In the genomic region with DNA sequence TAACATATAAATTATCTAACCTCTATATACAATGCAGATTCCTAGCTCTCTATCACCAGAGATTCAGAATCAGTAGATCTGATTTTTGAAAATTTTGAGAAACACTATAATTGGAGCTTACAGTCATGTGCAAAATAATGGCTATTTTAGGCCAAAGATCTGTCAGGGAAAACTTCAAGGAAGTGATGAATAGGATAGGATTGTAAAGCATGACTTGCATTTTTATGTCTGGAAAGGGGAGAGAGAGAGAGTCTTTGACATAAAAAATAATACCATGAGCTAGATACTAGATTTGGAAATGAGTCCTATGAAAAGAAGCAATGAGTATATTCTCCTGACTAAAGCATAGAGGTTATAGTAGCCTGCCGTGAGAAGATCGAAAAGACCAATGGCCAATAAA, we compare ENCODE assay signal across 24 cellular contexts.
DNase-seq lines count a peak whose midpoint lies in the region; ATAC-seq and TF ChIP-seq lines count a peak whose summit lies in the region.
"Had no signal": no experiment of that assay in that cellular context is flagged by ENCODE, and none has a peak within 500 bp of the region (broad histone marks: within the 10 kb centered on the region; RNA-seq: fewer than 3 reads in every experiment).

No MANE protein-coding gene starts in this region.

- H2AK5ac ChIP-seq in IMR-90 (ENCODE audit: low read depth, low read length) (no peak overlapping the region), mesenchymal stem cell (ENCODE audit: low read length, severe bottlenecking) (no peak overlapping the region)

- H2AK9ac ChIP-seq in IMR-90 (replicated peaks; ENCODE audit: low read depth, low read length, poor library complexity): no peak overlapping the region

- H4K5ac ChIP-seq in IMR-90 (ENCODE audit: low read depth, low read length): no peak overlapping the region

- no peak overlapping the region for H3K56ac ChIP-seq in IMR-90 (ENCODE audit: extremely low read depth, insufficient read depth, low read length)

- H3K9me3 ChIP-seq in IMR-90 (ENCODE audit: control insufficient read depth, insufficient read depth, low read length): peaks cover 7% of the 10 kb centered on the region
- H3K9me3 ChIP-seq in mesenchymal stem cell (ENCODE audit: control insufficient read depth, low read length): peaks cover 5% of the 10 kb centered on the region
- H3K9me3 ChIP-seq in SJCRH30 (replicated peaks): no peaks in the 10 kb centered on the region
- no peaks in the 10 kb centered on the region for H3K9me3 ChIP-seq in body of pancreas
- H3K9me3 ChIP-seq: gastroesophageal sphincter, transverse colon had no signal

- H2BK5ac ChIP-seq in IMR-90 (ENCODE audit: low read depth, low read length, poor library complexity, severe bottlenecking) (no peak overlapping the region), mesenchymal stem cell (ENCODE audit: low read depth, low read length, poor library complexity, severe bottlenecking) (no peak overlapping the region)

- H4K20me1 ChIP-seq in IMR-90 (ENCODE audit: insufficient read depth, low read length): no peaks in the 10 kb centered on the region

- H2BK15ac ChIP-seq in IMR-90 (ENCODE audit: low read depth, low read length) (no peak overlapping the region), mesenchymal stem cell (ENCODE audit: low read depth, poor library complexity, severe bottlenecking) (no peak overlapping the region)

- H3K9ac ChIP-seq in IMR-90 (ENCODE audit: low read depth, low read length): no peak overlapping the region
- no peak overlapping the region for H3K9ac ChIP-seq in mesenchymal stem cell (ENCODE audit: low read length)

- no peak overlapping the region for H3K4me3 Mint-ChIP-seq in chondrocyte (ENCODE audit: unreplicated experiment)
- H3K4me3 Mint-ChIP-seq: activated T-cell treated with anti-CD3 and anti-CD28 coated beads, Interleukin-2, amount 50 U/mL, for 24 hours; stimulated activated naive CD8-positive, alpha-beta T cell treated with anti-CD3 and anti-CD28 coated beads, Interleukin-15, amount 100 ng/mL, for 72 hours had no signal

- peaks cover 13% of the 10 kb centered on the region for H3K4me1 ChIP-seq in ACC112 (ENCODE audit: control insufficient read depth, insufficient read depth, low read length, unreplicated experiment)
- H3K4me1 ChIP-seq in IMR-90 (ENCODE audit: control insufficient read depth, insufficient read depth, low read length): no peaks in the 10 kb centered on the region
- H3K4me1 ChIP-seq in mesenchymal stem cell (ENCODE audit: control insufficient read depth, insufficient read depth, low read depth, low read length): no peaks in the 10 kb centered on the region
- no peaks in the 10 kb centered on the region for H3K4me1 ChIP-seq in SJCRH30
- H3K4me1 ChIP-seq in body of pancreas: no peaks in the 10 kb centered on the region
- H3K4me1 ChIP-seq: gastroesophageal sphincter, transverse colon had no signal

- CTCF ChIA-PET in IMR-90 (lab: Yijun Ruan, JAX): no interaction called here

- H4K8ac ChIP-seq in IMR-90 (ENCODE audit: low read depth in 2 of 2, low read length in 2 of 2) (no peak overlapping the region), mesenchymal stem cell (ENCODE audit: low read length) (no peak overlapping the region)

- POLR2A ChIA-PET in IMR-90 (lab: Charles Lee; ENCODE audit: unreplicated experiment): no interaction called here

- ATAC-seq in IMR-90 (ENCODE audit: low read depth): no peak
- ATAC-seq in body of pancreas: no peak
- ATAC-seq: gastroesophageal sphincter; HCT116; stimulated activated naive CD8-positive, alpha-beta T cell treated with anti-CD3 and anti-CD28 coated beads, Interleukin-15, amount 100 ng/mL, for 72 hours had no signal

- H3K27ac ChIP-seq in ACC112 (ENCODE audit: low read depth, low read length): peak overlapping the region; percentile 62
- H3K27ac ChIP-seq in IMR-90 (ENCODE audit: insufficient read depth, low read length): no peak overlapping the region
- H3K27ac ChIP-seq in mesenchymal stem cell (ENCODE audit: low read length, poor library complexity, severe bottlenecking): no peak overlapping the region
- no peak overlapping the region for H3K27ac ChIP-seq in SJCRH30
- no peak overlapping the region for H3K27ac ChIP-seq in body of pancreas
- H3K27ac ChIP-seq: gastroesophageal sphincter, transverse colon had no signal

- H2BK12ac ChIP-seq in mesenchymal stem cell (ENCODE audit: low read length in 2 of 2): no peak overlapping the region

- H3K9me1 ChIP-seq in IMR-90 (ENCODE audit: insufficient read depth, low read length): no peaks in the 10 kb centered on the region

- TF ChIP-seq CTCF in IMR-90 (conservative IDR thresholded peaks at IDR 0.05; ENCODE audit: low read depth, low read length): no peak
- no peak for TF ChIP-seq CTCF in chondrocyte (IDR thresholded peaks at IDR 0.05)
- TF ChIP-seq CTCF in body of pancreas (IDR thresholded peaks at IDR 0.05): no peak

- H3K4me3 ChIP-seq in ACC112 (ENCODE audit: low read depth, low read length) (no peak overlapping the region), IMR-90 (ENCODE audit: insufficient read depth, low read depth, low read length) (no peak overlapping the region), mesenchymal stem cell (ENCODE audit: insufficient read depth in 1 of 2, low read depth in 1 of 2, low read length in 2 of 2) (no peak overlapping the region), SJCRH30 (no peak overlapping the region), body of pancreas (no peak overlapping the region)
- H3K4me3 ChIP-seq: gastroesophageal sphincter, lung, transverse colon had no signal

- dilution Hi-C loops in IMR-90 (cut with HindIII; ENCODE audit: low sequenced_read_pairs, unreplicated experiment): no loop called here

- H4K91ac ChIP-seq in IMR-90 (ENCODE audit: insufficient read depth, low read depth, low read length): no peak overlapping the region
- no peak overlapping the region for H4K91ac ChIP-seq in mesenchymal stem cell (ENCODE audit: low read length)

- H3K36me3 Mint-ChIP-seq in chondrocyte (ENCODE audit: low read depth): no peaks in the 10 kb centered on the region

- no peak overlapping the region for H3K4me2 ChIP-seq in IMR-90 (ENCODE audit: low read depth, low read length)
- H3K4me2 ChIP-seq in mesenchymal stem cell (ENCODE audit: low read length, poor library complexity, severe bottlenecking): no peak overlapping the region

- H3K27me3 ChIP-seq in ACC112 (ENCODE audit: insufficient read depth, low read length): no peaks in the 10 kb centered on the region
- H3K27me3 ChIP-seq in IMR-90 (ENCODE audit: control insufficient read depth, insufficient read depth, low read length): no peaks in the 10 kb centered on the region
- H3K27me3 ChIP-seq in mesenchymal stem cell (ENCODE audit: control insufficient read depth in 1 of 2, insufficient read depth in 1 of 2, low read length in 2 of 2): no peaks in the 10 kb centered on the region
- no peaks in the 10 kb centered on the region for H3K27me3 ChIP-seq in SJCRH30
- H3K27me3 ChIP-seq in body of pancreas: no peaks in the 10 kb centered on the region
- H3K27me3 ChIP-seq: gastroesophageal sphincter, transverse colon had no signal

- H3K36me3 ChIP-seq in ACC112 (ENCODE audit: insufficient read depth, low read length): no peaks in the 10 kb centered on the region
- no peaks in the 10 kb centered on the region for H3K36me3 ChIP-seq in IMR-90 (ENCODE audit: control insufficient read depth, insufficient read depth, low read length)
- H3K36me3 ChIP-seq in mesenchymal stem cell (ENCODE audit: control insufficient read depth in 1 of 2, insufficient read depth in 2 of 2, low read depth in 1 of 2, low read length in 2 of 2): no peaks in the 10 kb centered on the region
- H3K36me3 ChIP-seq in SJCRH30: no peaks in the 10 kb centered on the region
- no peaks in the 10 kb centered on the region for H3K36me3 ChIP-seq in body of pancreas (replicated peaks in 1 of 2; ENCODE audit: insufficient read depth in 1 of 2, low read depth in 2 of 2)
- H3K36me3 ChIP-seq: gastroesophageal sphincter, transverse colon had no signal

- in situ Hi-C loops in IMR-90 (cut with MboI; ENCODE audit: low sequenced_read_pairs): no loop called here

- H3K23ac ChIP-seq in IMR-90 (ENCODE audit: low read depth, low read length) (no peak overlapping the region), mesenchymal stem cell (ENCODE audit: low read length in 2 of 2) (no peak overlapping the region)

- DNase-seq in IMR-90 (no peak), chondrocyte (ENCODE audit: low spot score) (no peak), mesenchymal stem cell (peak; percentile 24), SJCRH30 (no peak), body of pancreas (no peak), OCI-M2 (lab: John Stamatoyannopoulos, UW; ENCODE audit: unreplicated experiment) (no peak)
- DNase-seq in stimulated activated CD4-positive, alpha-beta T cell treated with anti-CD3 and anti-CD28 coated beads, Interleukin-4, amount 100 ng/mL, for 24 hours: no peak
- DNase-seq: activated CD8-positive, alpha-beta memory T cell treated with anti-CD3 and anti-CD28 coated beads for 24 hours; activated T-cell treated with anti-CD3 and anti-CD28 coated beads, Interleukin-2, amount 50 U/mL, for 24 hours; C1 segment of cervical spinal cord; caudate nucleus; Kasumi-1; kidney; NCI-H1092; NCI-H187 treated with DMSO at 0.1 percent for 48 hours; NCI-H2227 treated with DMSO at 0.1 percent for 48 hours; NCI-H82; SHP77 treated with DMSO at 0.1 percent for 48 hours; stimulated activated naive CD8-positive, alpha-beta T cell treated with anti-CD3 and anti-CD28 coated beads, Interleukin-15, amount 100 ng/mL, for 72 hours; transverse colon had no signal

- H3K79me2 ChIP-seq in ACC112 (ENCODE audit: control insufficient read depth, insufficient read depth, low read length, unreplicated experiment): no peaks in the 10 kb centered on the region

- BruUV-seq in IMR-90 (replicated peaks; lab: Mats Ljungman, UMichigan): no TSS peak

- no peaks in the 10 kb centered on the region for H3K79me1 ChIP-seq in IMR-90 (ENCODE audit: low read depth in 1 of 2, low read length in 2 of 2)
- no peaks in the 10 kb centered on the region for H3K79me1 ChIP-seq in mesenchymal stem cell (replicated peaks; ENCODE audit: low read length, poor library complexity, severe bottlenecking)

- H3K14ac ChIP-seq in IMR-90 (replicated peaks; ENCODE audit: low read depth, low read length) (no peak overlapping the region), mesenchymal stem cell (ENCODE audit: low read length in 2 of 2) (no peak overlapping the region)

- TF ChIP-seq POLR2A in IMR-90 (IDR thresholded peaks at IDR 0.05; ENCODE audit: low read depth, low read length) (no peak), body of pancreas (IDR thresholded peaks at IDR 0.05) (no peak)

- H3K4ac ChIP-seq in IMR-90 (ENCODE audit: low read depth, low read length) (no peak overlapping the region), mesenchymal stem cell (ENCODE audit: low read depth in 1 of 2, low read length in 2 of 2) (no peak overlapping the region)

- H3K27me3 Mint-ChIP-seq in chondrocyte (ENCODE audit: low read depth): no peaks in the 10 kb centered on the region
- H3K27me3 Mint-ChIP-seq: activated T-cell treated with anti-CD3 and anti-CD28 coated beads, Interleukin-2, amount 50 U/mL, for 24 hours had no signal

- H3K9me3 Mint-ChIP-seq in chondrocyte (ENCODE audit: low read depth): peaks cover 5% of the 10 kb centered on the region
- H3K9me3 Mint-ChIP-seq: activated T-cell treated with anti-CD3 and anti-CD28 coated beads, Interleukin-2, amount 50 U/mL, for 24 hours; stimulated activated naive CD8-positive, alpha-beta T cell treated with anti-CD3 and anti-CD28 coated beads, Interleukin-15, amount 100 ng/mL, for 72 hours had no signal

- H2BK120ac ChIP-seq in IMR-90 (ENCODE audit: low read depth, low read length): no peak overlapping the region
- H2BK120ac ChIP-seq in mesenchymal stem cell (ENCODE audit: low read depth, low read length): no peak overlapping the region

- H2BK20ac ChIP-seq in IMR-90 (ENCODE audit: low read depth, low read length): no peak overlapping the region

- WGBS in IMR-90 (ENCODE audit: extremely low coverage in 2 of 2, insufficient read length in 1 of 2), 2 experiments: no CpG with 5 or more reads among the region's 2 CpGs
- 91% methylated on average over 2 of the region's 2 CpGs for WGBS in mesenchymal stem cell
- WGBS in body of pancreas, 2 donors: 85 to 88% methylated on average over 2 of the region's 2 CpGs

- peak overlapping the region; percentile 85 for H3K27ac Mint-ChIP-seq in chondrocyte (ENCODE audit: unreplicated experiment)
- H3K27ac Mint-ChIP-seq: activated T-cell treated with anti-CD3 and anti-CD28 coated beads, Interleukin-2, amount 50 U/mL, for 24 hours; stimulated activated naive CD8-positive, alpha-beta T cell treated with anti-CD3 and anti-CD28 coated beads, Interleukin-15, amount 100 ng/mL, for 72 hours had no signal

- H2AFZ ChIP-seq in ACC112 (ENCODE audit: low read length, unreplicated experiment) (peak overlapping the region; percentile 74), IMR-90 (replicated peaks; ENCODE audit: low read length, poor library complexity) (no peak overlapping the region), mesenchymal stem cell (ENCODE audit: low read depth, low read length) (no peak overlapping the region)

- intact Hi-C loops in IMR-90 (cut with micrococcal nuclease): no loop called here
- intact Hi-C loops in body of pancreas (cut with DNase I): no loop called here

- H3K4me1 Mint-ChIP-seq in chondrocyte (ENCODE audit: low read depth): peaks cover 16% of the 10 kb centered on the region
- H3K4me1 Mint-ChIP-seq: stimulated activated naive CD8-positive, alpha-beta T cell treated with anti-CD3 and anti-CD28 coated beads, Interleukin-15, amount 100 ng/mL, for 72 hours had no signal

- TF ChIP-seq RAD21 in IMR-90 (IDR thresholded peaks at IDR 0.05; ENCODE audit: low read length): no peak

- H3K18ac ChIP-seq in IMR-90 (ENCODE audit: low read depth, low read length) (no peak overlapping the region), mesenchymal stem cell (ENCODE audit: low read depth in 1 of 2, low read length in 2 of 2) (no peak overlapping the region)
